Comparison of ENCODE assay signal across 1 cellular context in the genomic region with DNA sequence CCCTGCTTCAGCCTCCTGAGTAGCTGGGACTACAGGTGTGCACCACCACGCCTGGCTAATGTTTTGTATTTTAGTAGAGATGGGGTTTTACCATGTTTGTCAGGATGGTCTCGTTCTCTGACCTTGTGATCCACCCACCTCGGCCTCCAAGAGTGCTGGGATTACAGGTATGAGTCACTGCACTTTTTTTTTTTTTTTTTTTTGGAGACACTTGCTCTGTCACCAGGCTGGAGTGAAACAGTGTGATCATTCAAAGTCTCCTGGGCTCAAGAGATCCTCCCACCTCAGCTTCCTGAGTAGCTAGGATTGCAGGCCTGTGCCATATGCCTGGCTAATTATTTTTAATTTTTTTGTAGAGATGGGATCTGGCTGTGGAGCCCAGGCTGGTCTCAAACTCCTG.
TF ChIP-seq lines count a peak whose summit lies in the region.

No MANE protein-coding gene starts in this region.

TF ChIP-seq in HCT116, 20 proteins besides CTCF, POLR2A, EP300 and RAD21 (continued from another document):
- TF ChIP-seq, protein P1, sequence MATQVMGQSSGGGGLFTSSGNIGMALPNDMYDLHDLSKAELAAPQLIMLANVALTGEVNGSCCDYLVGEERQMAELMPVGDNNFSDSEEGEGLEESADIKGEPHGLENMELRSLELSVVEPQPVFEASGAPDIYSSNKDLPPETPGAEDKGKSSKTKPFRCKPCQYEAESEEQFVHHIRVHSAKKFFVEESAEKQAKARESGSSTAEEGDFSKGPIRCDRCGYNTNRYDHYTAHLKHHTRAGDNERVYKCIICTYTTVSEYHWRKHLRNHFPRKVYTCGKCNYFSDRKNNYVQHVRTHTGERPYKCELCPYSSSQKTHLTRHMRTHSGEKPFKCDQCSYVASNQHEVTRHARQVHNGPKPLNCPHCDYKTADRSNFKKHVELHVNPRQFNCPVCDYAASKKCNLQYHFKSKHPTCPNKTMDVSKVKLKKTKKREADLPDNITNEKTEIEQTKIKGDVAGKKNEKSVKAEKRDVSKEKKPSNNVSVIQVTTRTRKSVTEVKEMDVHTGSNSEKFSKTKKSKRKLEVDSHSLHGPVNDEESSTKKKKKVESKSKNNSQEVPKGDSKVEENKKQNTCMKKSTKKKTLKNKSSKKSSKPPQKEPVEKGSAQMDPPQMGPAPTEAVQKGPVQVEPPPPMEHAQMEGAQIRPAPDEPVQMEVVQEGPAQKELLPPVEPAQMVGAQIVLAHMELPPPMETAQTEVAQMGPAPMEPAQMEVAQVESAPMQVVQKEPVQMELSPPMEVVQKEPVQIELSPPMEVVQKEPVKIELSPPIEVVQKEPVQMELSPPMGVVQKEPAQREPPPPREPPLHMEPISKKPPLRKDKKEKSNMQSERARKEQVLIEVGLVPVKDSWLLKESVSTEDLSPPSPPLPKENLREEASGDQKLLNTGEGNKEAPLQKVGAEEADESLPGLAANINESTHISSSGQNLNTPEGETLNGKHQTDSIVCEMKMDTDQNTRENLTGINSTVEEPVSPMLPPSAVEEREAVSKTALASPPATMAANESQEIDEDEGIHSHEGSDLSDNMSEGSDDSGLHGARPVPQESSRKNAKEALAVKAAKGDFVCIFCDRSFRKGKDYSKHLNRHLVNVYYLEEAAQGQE (IDR thresholded peaks at IDR 0.05; ENCODE audit: low read depth): no peak
